In genomic region chr1:63674238-63674864, GRCh38 we compare ENCODE assay signal across 9 cellular contexts.
DNase-seq lines count a peak whose midpoint lies in the region; ATAC-seq and TF ChIP-seq lines count a peak whose summit lies in the region.
"Had no signal": no experiment of that assay in that cellular context is flagged by ENCODE, and none has a peak within 500 bp of the region (broad histone marks: within the 10 kb centered on the region; RNA-seq: fewer than 3 reads in every experiment).

No MANE protein-coding gene starts in this region.

- TF ChIP-seq CTCF in AG10803 (conservative IDR thresholded peaks at IDR 0.05; ENCODE audit: low read length) (peak; percentile 90), nephron progenitor cell (IDR thresholded peaks at IDR 0.05) (peak; percentile 62)

- H3K4me1 Mint-ChIP-seq in nephron progenitor cell = peaks cover 18% of the 10 kb centered on the region
- H3K4me1 Mint-ChIP-seq: naive B cell had no signal

- DNase-seq in AG10803 (ENCODE audit: low read depth) (peak; percentile 77), HS-27A (ENCODE audit: low read depth) (peak; percentile 90), SHP77 treated with DMSO at 0.1 percent for 48 hours (lab: John Stamatoyannopoulos, UW) (peak; percentile 3), fibroblast of gingiva (ENCODE audit: low read depth) (peak; percentile 85), nephron progenitor cell (peak; percentile 74), activated T-cell treated with anti-CD3 and anti-CD28 coated beads for 4 hours (no peak)
- DNase-seq: naive B cell had no signal

- no peak overlapping the region for H3K27ac Mint-ChIP-seq in nephron progenitor cell
- H3K27ac Mint-ChIP-seq: naive B cell had no signal

- no peak overlapping the region for H3K4me3 Mint-ChIP-seq in nephron progenitor cell
- H3K4me3 Mint-ChIP-seq: naive B cell had no signal

- H3K4me3 ChIP-seq in AG10803 (ENCODE audit: low read length) = no peak overlapping the region

- H3K9me3 Mint-ChIP-seq in nephron progenitor cell = peaks cover 8% of the 10 kb centered on the region

- no peaks in the 10 kb centered on the region for H3K36me3 Mint-ChIP-seq in nephron progenitor cell (ENCODE audit: low read depth)
- H3K36me3 Mint-ChIP-seq: naive B cell had no signal

- ATAC-seq in GM18861 (IDR thresholded peaks at IDR 0.05; ENCODE audit: unreplicated experiment) = peak; percentile 80
- no peak for ATAC-seq in GM21447 (IDR thresholded peaks at IDR 0.05; ENCODE audit: unreplicated experiment)

- no peaks in the 10 kb centered on the region for H3K27me3 Mint-ChIP-seq in nephron progenitor cell (ENCODE audit: low read depth, poor library complexity)
